Comparison of ENCODE assay signal across 8 cellular contexts in genomic region chr14:100383727-100384158, GRCh38. TPM values are rescaled to one million over a fixed set of nuclear protein-coding genes. Genes with fewer than 3 reads are reported as not detected.
DNase-seq lines count a peak whose midpoint lies in the region; ATAC-seq and TF ChIP-seq lines count a peak whose summit lies in the region.

No MANE protein-coding gene starts in this region.

- intact Hi-C loops in esophagus squamous epithelium (cut with DNase I), result no loop called here

- DNase-seq in NOMO-1 (lab: John Stamatoyannopoulos, UW; ENCODE audit: unreplicated experiment in 2 of 2) (peak; percentile 31 to 48), activated T-cell treated with anti-CD3 and anti-CD28 coated beads for 24 hours (ENCODE audit: low read depth) (peak; percentile 54), esophagus squamous epithelium (lab: John Stamatoyannopoulos, UW) (no peak), nephron progenitor cell (peak; percentile 74), superior temporal gyrus (ENCODE audit: extremely low spot score) (peak; percentile 77), 8988T (no peak)

- no peaks in the 10 kb centered on the region for H3K27me3 ChIP-seq in esophagus squamous epithelium

- whole genome bisulfite sequencing in esophagus squamous epithelium, 2 donors, result 21 to 100% methylated on average over 1 to 6 of the region's 10 CpGs

- H3K36me3 Mint-ChIP-seq in nephron progenitor cell (ENCODE audit: low read depth), result no peaks in the 10 kb centered on the region

- no peak overlapping the region for H3K4me3 ChIP-seq in esophagus squamous epithelium

- H3K4me1 Mint-ChIP-seq in nephron progenitor cell, result peaks cover 66% of the 10 kb centered on the region

- H3K36me3 ChIP-seq in esophagus squamous epithelium, result peaks cover 0 to 28% (median 6%) of the 10 kb centered on the region in 3 donors

- H3K27me3 Mint-ChIP-seq in nephron progenitor cell (ENCODE audit: low read depth, poor library complexity), result peaks cover 3% of the 10 kb centered on the region

- no peaks in the 10 kb centered on the region for H3K9me3 Mint-ChIP-seq in nephron progenitor cell

- TF ChIP-seq CTCF in GM12874 (IDR thresholded peaks at IDR 0.05; ENCODE audit: insufficient read depth, low read depth, low read length) (peak; percentile 90), esophagus squamous epithelium (IDR thresholded peaks at IDR 0.05) (peak; percentile 48 to 87 (median 74)), nephron progenitor cell (IDR thresholded peaks at IDR 0.05) (peak; percentile 86)

- H3K4me1 ChIP-seq in esophagus squamous epithelium, result peaks cover 0 to 17% (median 0%) of the 10 kb centered on the region in 3 donors

- H3K9me3 ChIP-seq in esophagus squamous epithelium, result no peaks in the 10 kb centered on the region

- no peak overlapping the region for H3K27ac Mint-ChIP-seq in nephron progenitor cell

- no peak overlapping the region for H3K4me3 Mint-ChIP-seq in nephron progenitor cell

- no peak for TF ChIP-seq POLR2A in esophagus squamous epithelium (IDR thresholded peaks at IDR 0.05)

- ATAC-seq in HG03280 (IDR thresholded peaks at IDR 0.05; ENCODE audit: unreplicated experiment), result peak; percentile 66

- no peak overlapping the region for H3K27ac ChIP-seq in esophagus squamous epithelium

RNA-seq across cellular contexts. Expression of gene WDR25, which starts 7.5 kb away (rescaled TPM):
- total RNA-seq in esophagus squamous epithelium, result 1 to 10 TPM; 2.4 to 6.1 (median 4.7) TPM

Comparison
In these comparisons a context has a peak if more than half of its experiments do, and no peak if none do; other contexts are left out.
1. DNase-seq: peak in NOMO-1 (2 of 2), activated T-cell treated with anti-CD3 and anti-CD28 coated beads for 24 hours (single experiment), nephron progenitor cell (single experiment) and superior temporal gyrus (single experiment); none in esophagus squamous epithelium (single experiment) and 8988T (single experiment).
2. Peak in every context shown above with its lines, with median percentiles within 50 percentile points of each other: CTCF ChIP-seq.